In the genomic region with DNA sequence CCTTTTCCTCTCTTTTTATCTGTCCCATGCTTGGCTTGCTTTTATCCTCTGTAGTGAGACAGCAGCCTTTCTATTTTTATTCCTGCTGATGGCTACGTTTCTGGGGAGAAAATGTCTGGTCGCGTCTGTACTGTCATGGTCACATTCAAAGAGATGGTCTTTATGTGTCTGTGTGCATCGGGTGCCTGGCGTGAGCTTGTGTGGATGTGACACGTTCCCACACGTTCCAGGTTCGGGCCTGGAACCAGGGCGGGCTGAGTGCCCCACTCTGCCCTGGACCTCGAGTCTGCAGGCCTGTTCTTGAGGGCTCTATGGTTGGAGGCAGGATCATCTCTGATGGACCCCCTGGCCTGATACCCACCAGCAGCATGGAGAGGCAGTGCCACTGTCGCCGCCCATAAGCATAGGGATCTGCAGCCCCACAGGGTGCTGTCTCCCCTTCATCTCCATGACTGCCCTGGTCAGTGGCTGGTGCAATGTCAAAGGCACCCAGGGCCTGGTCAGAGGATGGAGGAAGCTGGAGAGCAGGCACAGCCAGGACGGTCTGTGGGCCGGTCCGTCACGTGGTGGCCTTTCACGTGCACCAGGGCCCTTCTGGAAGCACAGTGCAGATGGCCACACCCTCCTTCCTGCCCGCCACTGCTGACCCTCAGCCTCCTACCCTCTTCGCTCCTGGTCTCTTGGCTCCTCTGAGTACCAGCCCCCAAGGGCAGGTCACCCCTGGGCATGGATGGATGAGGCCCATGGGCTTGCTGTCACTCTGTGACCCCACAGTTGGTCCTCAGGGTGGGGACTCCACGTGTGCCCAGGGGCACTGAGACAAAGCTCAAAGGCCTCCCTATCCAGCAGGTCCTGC, we compare ENCODE assay signal across 15 cellular contexts.
"Had no signal": no experiment of that assay in that cellular context is flagged by ENCODE, and none has a peak within 500 bp of the region (broad histone marks: within the 10 kb centered on the region; RNA-seq: fewer than 3 reads in every experiment).

No MANE protein-coding gene starts in this region.

- DNase-seq: activated B cell treated with CpG ODN at 0.5 μM for 24 hours; activated CD4-positive, alpha-beta T cell treated with anti-CD3 and anti-CD28 coated beads, Interleukin-2, amount 50 U/mL, for 1 hour; activated CD8-positive, alpha-beta memory T cell treated with anti-CD3 and anti-CD28 coated beads, Interleukin-2, amount 10 ng/mL, durations not matched to agents 7 days and 5 days; activated effector memory CD4-positive, alpha-beta T cell treated with Interleukin-2 at 50 U/mL for 16 hours; activated naive CD4-positive, alpha-beta T cell treated with anti-CD3 and anti-CD28 coated beads, Interleukin-2, amount 50 U/mL, for 16 hours; activated T-cell treated with anti-CD3 and anti-CD28 coated beads, Interleukin-2, amount 50 U/mL, for 4 hours; hypothalamus; natural killer cell; stimulated activated CD4-positive, alpha-beta T cell treated with anti-CD3 and anti-CD28 coated beads, Interleukin-12 subunit alpha, Interleukin-12 subunit beta, amount 100 ng/mL, for 4 hours; stimulated activated CD4-positive, alpha-beta T cell treated with anti-CD3 and anti-CD28 coated beads, Interleukin-2, amount 100 ng/mL, for 24 hours; T-helper 2 cell had no signal

- H3K4me1 Mint-ChIP-seq: activated B cell treated with CpG ODN at 0.5 μM for 24 hours; activated CD8-positive, alpha-beta memory T cell treated with anti-CD3 and anti-CD28 coated beads, Interleukin-2, amount 10 ng/mL, durations not matched to agents 7 days and 5 days; natural killer cell had no signal

- H3K4me3 Mint-ChIP-seq: activated B cell treated with CpG ODN at 0.5 μM for 24 hours; activated CD8-positive, alpha-beta memory T cell treated with anti-CD3 and anti-CD28 coated beads, Interleukin-2, amount 10 ng/mL, durations not matched to agents 7 days and 5 days; activated T-cell treated with anti-CD3 and anti-CD28 coated beads, Interleukin-2, amount 50 U/mL, for 4 hours; natural killer cell; stimulated activated effector memory CD8-positive, alpha-beta T cell treated with anti-CD3 and anti-CD28 coated beads, Interleukin-12 subunit alpha, Interleukin-12 subunit beta, amount 100 ng/mL, for 72 hours had no signal

- H3K36me3 ChIP-seq: cardiac muscle cell, SJSA1, thoracic aorta had no signal

- H3K36me3 Mint-ChIP-seq: activated CD8-positive, alpha-beta memory T cell treated with anti-CD3 and anti-CD28 coated beads, Interleukin-2, amount 10 ng/mL, durations not matched to agents 7 days and 5 days; natural killer cell; stimulated activated effector memory CD8-positive, alpha-beta T cell treated with anti-CD3 and anti-CD28 coated beads, Interleukin-12 subunit alpha, Interleukin-12 subunit beta, amount 100 ng/mL, for 72 hours had no signal

- H3K9me3 ChIP-seq: SJSA1, thoracic aorta had no signal

- H3K4me3 ChIP-seq: cardiac muscle cell, SJSA1, thoracic aorta had no signal

- H3K27ac Mint-ChIP-seq: activated B cell treated with CpG ODN at 0.5 μM for 24 hours; activated CD8-positive, alpha-beta memory T cell treated with anti-CD3 and anti-CD28 coated beads, Interleukin-2, amount 10 ng/mL, durations not matched to agents 7 days and 5 days; natural killer cell; stimulated activated effector memory CD8-positive, alpha-beta T cell treated with anti-CD3 and anti-CD28 coated beads, Interleukin-12 subunit alpha, Interleukin-12 subunit beta, amount 100 ng/mL, for 72 hours had no signal

- H3K27me3 Mint-ChIP-seq: activated B cell treated with CpG ODN at 0.5 μM for 24 hours; activated CD8-positive, alpha-beta memory T cell treated with anti-CD3 and anti-CD28 coated beads, Interleukin-2, amount 10 ng/mL, durations not matched to agents 7 days and 5 days had no signal

- H3K27ac ChIP-seq: cardiac muscle cell, SJSA1, thoracic aorta had no signal

- H3K27me3 ChIP-seq: cardiac muscle cell, SJSA1 had no signal

- H3K9me3 Mint-ChIP-seq: activated B cell treated with CpG ODN at 0.5 μM for 24 hours; activated T-cell treated with anti-CD3 and anti-CD28 coated beads, Interleukin-2, amount 50 U/mL, for 4 hours; natural killer cell; stimulated activated effector memory CD8-positive, alpha-beta T cell treated with anti-CD3 and anti-CD28 coated beads, Interleukin-12 subunit alpha, Interleukin-12 subunit beta, amount 100 ng/mL, for 72 hours had no signal
